ENCODE assay signal across 12 cellular contexts in genomic region chr4:65535128-65535527, GRCh38.
"Had no signal": no experiment of that assay in that cellular context is flagged by ENCODE, and none has a peak within 500 bp of the region (broad histone marks: within the 10 kb centered on the region; RNA-seq: fewer than 3 reads in every experiment).

No MANE protein-coding gene starts in this region.

- DNase-seq: activated CD8-positive, alpha-beta memory T cell treated with anti-CD3 and anti-CD28 coated beads, Interleukin-2, amount 50 U/mL, for 4 hours; activated CD8-positive, alpha-beta T cell treated with anti-CD3 and anti-CD28 coated beads for 36 hours; activated naive CD4-positive, alpha-beta T cell treated with anti-CD3 and anti-CD28 coated beads for 36 hours; body of pancreas; effector memory CD8-positive, alpha-beta T cell; kidney glomerular epithelial cell; nephron progenitor cell; psoas muscle; stimulated activated naive CD4-positive, alpha-beta T cell; substantia nigra; transverse colon had no signal

- H3K4me3 ChIP-seq: body of pancreas, hepatocyte, psoas muscle, transverse colon had no signal
